Comparison of ENCODE assay signal across 1 cellular context in the genomic region with DNA sequence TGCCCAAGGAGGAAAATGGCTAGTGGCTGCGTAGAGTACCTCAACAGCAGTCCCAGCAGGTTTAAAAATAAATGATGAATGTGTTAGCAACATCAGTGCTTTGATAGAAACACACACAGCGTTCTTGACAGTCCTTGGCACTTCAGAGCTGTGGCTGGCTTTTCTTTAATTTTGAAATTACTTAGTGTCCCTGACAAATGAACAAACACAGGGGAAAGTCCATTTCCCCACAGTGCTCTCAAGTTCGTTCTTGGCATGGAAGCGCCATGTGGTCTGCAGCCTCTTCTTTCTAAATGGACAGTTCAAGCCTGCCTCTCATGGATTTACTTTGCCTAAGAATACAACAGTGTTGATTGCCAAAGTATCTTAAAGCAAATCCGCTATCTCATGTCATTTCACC.
TF ChIP-seq lines count a peak whose summit lies in the region.

No MANE protein-coding gene starts in this region.

TF ChIP-seq in SK-N-SH treated with all-trans-retinoic acid at 6 μM for 48 hours, 23 proteins besides CTCF, POLR2A, EP300 and RAD21 (continued from another document):
- TF ChIP-seq, protein P1, sequence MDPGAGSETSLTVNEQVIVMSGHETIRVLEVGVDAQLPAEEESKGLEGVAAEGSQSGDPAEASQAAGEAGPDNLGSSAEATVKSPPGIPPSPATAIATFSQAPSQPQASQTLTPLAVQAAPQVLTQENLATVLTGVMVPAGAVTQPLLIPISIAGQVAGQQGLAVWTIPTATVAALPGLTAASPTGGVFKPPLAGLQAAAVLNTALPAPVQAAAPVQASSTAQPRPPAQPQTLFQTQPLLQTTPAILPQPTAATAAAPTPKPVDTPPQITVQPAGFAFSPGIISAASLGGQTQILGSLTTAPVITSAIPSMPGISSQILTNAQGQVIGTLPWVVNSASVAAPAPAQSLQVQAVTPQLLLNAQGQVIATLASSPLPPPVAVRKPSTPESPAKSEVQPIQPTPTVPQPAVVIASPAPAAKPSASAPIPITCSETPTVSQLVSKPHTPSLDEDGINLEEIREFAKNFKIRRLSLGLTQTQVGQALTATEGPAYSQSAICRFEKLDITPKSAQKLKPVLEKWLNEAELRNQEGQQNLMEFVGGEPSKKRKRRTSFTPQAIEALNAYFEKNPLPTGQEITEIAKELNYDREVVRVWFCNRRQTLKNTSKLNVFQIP (CRISPR knock-in tag; IDR thresholded peaks at IDR 0.05; ENCODE audit: borderline replicate concordance, low read depth), result no peak
- TF ChIP-seq BACH2 (CRISPR knock-in tag; IDR thresholded peaks at IDR 0.05; ENCODE audit: borderline replicate concordance) (no peak), ZFP30 (CRISPR knock-in tag; IDR thresholded peaks at IDR 0.05) (no peak), ZFP3 (CRISPR knock-in tag; IDR thresholded peaks at IDR 0.05) (no peak), ISL1 (CRISPR knock-in tag; IDR thresholded peaks at IDR 0.05) (no peak), ESRRG (CRISPR knock-in tag; IDR thresholded peaks at IDR 0.05) (no peak), ZNF70 (CRISPR knock-in tag; IDR thresholded peaks at IDR 0.05) (no peak), GLIS3 (CRISPR knock-in tag; IDR thresholded peaks at IDR 0.05) (no peak), TCF4 (CRISPR knock-in tag; IDR thresholded peaks at IDR 0.05; ENCODE audit: borderline replicate concordance) (no peak), ZNF565 (CRISPR knock-in tag; conservative IDR thresholded peaks at IDR 0.05; ENCODE audit: low read depth) (no peak), RARB (CRISPR knock-in tag; IDR thresholded peaks at IDR 0.05) (no peak), ZC3H10 (CRISPR knock-in tag; IDR thresholded peaks at IDR 0.05) (no peak)
- TF ChIP-seq, protein P2, sequence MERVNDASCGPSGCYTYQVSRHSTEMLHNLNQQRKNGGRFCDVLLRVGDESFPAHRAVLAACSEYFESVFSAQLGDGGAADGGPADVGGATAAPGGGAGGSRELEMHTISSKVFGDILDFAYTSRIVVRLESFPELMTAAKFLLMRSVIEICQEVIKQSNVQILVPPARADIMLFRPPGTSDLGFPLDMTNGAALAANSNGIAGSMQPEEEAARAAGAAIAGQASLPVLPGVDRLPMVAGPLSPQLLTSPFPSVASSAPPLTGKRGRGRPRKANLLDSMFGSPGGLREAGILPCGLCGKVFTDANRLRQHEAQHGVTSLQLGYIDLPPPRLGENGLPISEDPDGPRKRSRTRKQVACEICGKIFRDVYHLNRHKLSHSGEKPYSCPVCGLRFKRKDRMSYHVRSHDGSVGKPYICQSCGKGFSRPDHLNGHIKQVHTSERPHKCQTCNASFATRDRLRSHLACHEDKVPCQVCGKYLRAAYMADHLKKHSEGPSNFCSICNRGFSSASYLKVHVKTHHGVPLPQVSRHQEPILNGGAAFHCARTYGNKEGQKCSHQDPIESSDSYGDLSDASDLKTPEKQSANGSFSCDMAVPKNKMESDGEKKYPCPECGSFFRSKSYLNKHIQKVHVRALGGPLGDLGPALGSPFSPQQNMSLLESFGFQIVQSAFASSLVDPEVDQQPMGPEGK (CRISPR knock-in tag; IDR thresholded peaks at IDR 0.05; ENCODE audit: borderline replicate concordance), result no peak
- TF ChIP-seq, protein P3, sequence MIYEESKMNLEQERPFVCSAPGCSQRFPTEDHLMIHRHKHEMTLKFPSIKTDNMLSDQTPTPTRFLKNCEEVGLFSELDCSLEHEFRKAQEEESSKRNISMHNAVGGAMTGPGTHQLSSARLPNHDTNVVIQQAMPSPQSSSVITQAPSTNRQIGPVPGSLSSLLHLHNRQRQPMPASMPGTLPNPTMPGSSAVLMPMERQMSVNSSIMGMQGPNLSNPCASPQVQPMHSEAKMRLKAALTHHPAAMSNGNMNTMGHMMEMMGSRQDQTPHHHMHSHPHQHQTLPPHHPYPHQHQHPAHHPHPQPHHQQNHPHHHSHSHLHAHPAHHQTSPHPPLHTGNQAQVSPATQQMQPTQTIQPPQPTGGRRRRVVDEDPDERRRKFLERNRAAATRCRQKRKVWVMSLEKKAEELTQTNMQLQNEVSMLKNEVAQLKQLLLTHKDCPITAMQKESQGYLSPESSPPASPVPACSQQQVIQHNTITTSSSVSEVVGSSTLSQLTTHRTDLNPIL (CRISPR knock-in tag; IDR thresholded peaks at IDR 0.05; ENCODE audit: low read depth), result no peak
- TF ChIP-seq, protein P4, sequence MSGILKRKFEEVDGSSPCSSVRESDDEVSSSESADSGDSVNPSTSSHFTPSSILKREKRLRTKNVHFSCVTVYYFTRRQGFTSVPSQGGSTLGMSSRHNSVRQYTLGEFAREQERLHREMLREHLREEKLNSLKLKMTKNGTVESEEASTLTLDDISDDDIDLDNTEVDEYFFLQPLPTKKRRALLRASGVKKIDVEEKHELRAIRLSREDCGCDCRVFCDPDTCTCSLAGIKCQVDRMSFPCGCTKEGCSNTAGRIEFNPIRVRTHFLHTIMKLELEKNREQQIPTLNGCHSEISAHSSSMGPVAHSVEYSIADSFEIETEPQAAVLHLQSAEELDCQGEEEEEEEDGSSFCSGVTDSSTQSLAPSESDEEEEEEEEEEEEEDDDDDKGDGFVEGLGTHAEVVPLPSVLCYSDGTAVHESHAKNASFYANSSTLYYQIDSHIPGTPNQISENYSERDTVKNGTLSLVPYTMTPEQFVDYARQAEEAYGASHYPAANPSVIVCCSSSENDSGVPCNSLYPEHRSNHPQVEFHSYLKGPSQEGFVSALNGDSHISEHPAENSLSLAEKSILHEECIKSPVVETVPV (CRISPR knock-in tag; IDR thresholded peaks at IDR 0.05), result no peak
